In the genomic region with DNA sequence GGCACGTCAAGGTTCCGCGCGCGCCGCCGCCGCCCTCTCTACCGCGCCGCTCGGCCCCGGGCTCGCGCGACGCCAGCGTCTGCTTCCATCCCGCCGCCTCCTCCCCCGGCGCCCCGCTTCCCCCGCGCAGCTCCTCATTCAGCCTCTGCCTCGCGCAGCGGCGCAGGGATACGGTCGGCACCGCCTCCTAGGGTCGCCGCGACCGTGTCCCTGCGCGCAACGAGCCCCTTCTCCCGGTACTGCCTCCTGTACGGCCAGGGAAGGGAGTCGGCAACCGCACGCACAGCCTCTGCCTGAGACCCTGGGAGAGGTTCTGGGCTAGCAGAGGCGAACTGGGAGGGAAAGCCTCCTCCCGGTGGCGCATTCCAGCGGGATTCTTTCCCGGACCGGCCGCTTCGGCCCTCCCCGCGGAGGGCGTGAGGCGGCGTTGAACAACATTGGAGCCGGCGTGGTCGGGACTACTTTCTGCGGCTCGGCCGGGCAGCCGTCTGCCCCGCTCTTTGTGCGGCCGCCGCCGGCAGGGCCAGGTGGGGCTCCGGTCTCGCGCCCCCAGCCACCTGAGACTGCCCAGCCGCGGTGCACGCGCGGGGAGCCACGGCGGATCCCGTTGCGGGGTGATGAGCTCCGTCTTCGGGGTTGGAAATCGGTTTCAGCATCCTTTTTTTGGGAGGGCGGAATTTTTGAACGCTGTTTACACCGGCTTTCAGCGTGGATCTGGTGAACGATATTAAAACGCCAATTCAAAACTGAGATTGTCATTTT, we compare ENCODE assay signal across 8 cellular contexts. TPM values are rescaled to one million over a fixed set of nuclear protein-coding genes. Genes with fewer than 3 reads are reported as not detected.
DNase-seq lines count a peak whose midpoint lies in the region; ATAC-seq and TF ChIP-seq lines count a peak whose summit lies in the region.

A gene (minus strand): TSS at position 172 of the 762 bp plus-strand sequence. CDS start 309 bp downstream, outside the sequence.

- peak in 2 of 11 experiments; percentile 14 to 24 for TF ChIP-seq CTCF in spleen (IDR thresholded peaks at IDR 0.05 in 8 of 11, conservative IDR thresholded peaks at IDR 0.05 in 3 of 11)

- DNase-seq in 8988T, result peak; percentile 73
- DNase-seq in NCI-H2171 treated with DMSO at 0.1 percent for 48 hours (lab: John Stamatoyannopoulos, UW), result peak; percentile 70
- DNase-seq in activated CD4-positive, CD25-positive, alpha-beta regulatory T cell treated with anti-CD3 and anti-CD28 coated beads, Interleukin-2, amount 50 U/mL, for 16 hours (ENCODE audit: low read depth, low spot score), result peak; percentile 33
- peak; percentile 67 for DNase-seq in central memory CD4-positive, alpha-beta T cell
- DNase-seq in iris pigment epithelial cell (ENCODE audit: low read depth), result peak; percentile 95
- DNase-seq in spleen, result peak; percentile 90

- intact Hi-C loops in spleen (cut with DNase I; ENCODE audit: low total_unique reads), result no loop called here

- H3K27me3 ChIP-seq in spleen (replicated peaks in 1 of 7), result peaks cover 0 to 70% (median 24%) of the 10 kb centered on the region in 7 donors

- H3K27ac ChIP-seq in spleen, result peak within 1 kb of the TSS; percentile 75 to 92 (median 89)

- H3K36me3 ChIP-seq in spleen, result no peaks in the 10 kb centered on the region

- peak; percentile 51 for ATAC-seq in GM18870 (IDR thresholded peaks at IDR 0.05; ENCODE audit: unreplicated experiment)
- peak; percentile 82 for ATAC-seq in HG03108 (IDR thresholded peaks at IDR 0.05; ENCODE audit: unreplicated experiment)

- WGBS in spleen, 5 donors, result 0 to 5% (median 1%) methylated on average over 31 to 90 of the region's 90 CpGs

- TF ChIP-seq POLR2A in spleen (IDR thresholded peaks at IDR 0.05), result peak in 1 of 3 donors; percentile 16

- H3K9me3 ChIP-seq in spleen, result no peaks in the 10 kb centered on the region

- H3K4me1 ChIP-seq in spleen, result peaks cover 0 to 42% (median 24%) of the 10 kb centered on the region in 6 donors

- peak within 1 kb of the TSS; percentile 59 to 86 (median 66) for H3K4me3 ChIP-seq in spleen

RNA-seq across cellular contexts. Expression of the gene that starts here (rescaled TPM):
- total RNA-seq in spleen, result 10 to 100 TPM in 3 of 7 donors, 1 to 10 TPM in 4; 7.0 to 14.9 (median 10.0) TPM
- 1 to 10 TPM in 1 of 3 donors, under 1 TPM in 2; 0.63 to 1.2 (median 0.94) TPM for polyA plus RNA-seq in spleen

Comparison
In these comparisons a context has a peak if more than half of its experiments do, and no peak if none do; other contexts are left out.
1. Peak in every context shown above with its lines: DNase-seq, ATAC-seq, H3K4me3 ChIP-seq and H3K27ac ChIP-seq.
2. DNase-seq: peak in every context shown above with its lines; median percentile 95 in iris pigment epithelial cell; 90 in spleen; 73 in 8988T; 70 in NCI-H2171 treated with DMSO at 0.1 percent for 48 hours; 67 in central memory CD4-positive, alpha-beta T cell; 33 in activated CD4-positive, CD25-positive, alpha-beta regulatory T cell treated with anti-CD3 and anti-CD28 coated beads, Interleukin-2, amount 50 U/mL, for 16 hours.